In genomic region chr12:50564948-50565297, GRCh38 we compare ENCODE assay signal across 1 cellular context.
TF ChIP-seq lines count a peak whose summit lies in the region.

No MANE protein-coding gene starts in this region.

TF ChIP-seq in HCT116, 20 proteins besides CTCF, POLR2A, EP300 and RAD21 (continued from another document):
- TF ChIP-seq, protein P1, sequence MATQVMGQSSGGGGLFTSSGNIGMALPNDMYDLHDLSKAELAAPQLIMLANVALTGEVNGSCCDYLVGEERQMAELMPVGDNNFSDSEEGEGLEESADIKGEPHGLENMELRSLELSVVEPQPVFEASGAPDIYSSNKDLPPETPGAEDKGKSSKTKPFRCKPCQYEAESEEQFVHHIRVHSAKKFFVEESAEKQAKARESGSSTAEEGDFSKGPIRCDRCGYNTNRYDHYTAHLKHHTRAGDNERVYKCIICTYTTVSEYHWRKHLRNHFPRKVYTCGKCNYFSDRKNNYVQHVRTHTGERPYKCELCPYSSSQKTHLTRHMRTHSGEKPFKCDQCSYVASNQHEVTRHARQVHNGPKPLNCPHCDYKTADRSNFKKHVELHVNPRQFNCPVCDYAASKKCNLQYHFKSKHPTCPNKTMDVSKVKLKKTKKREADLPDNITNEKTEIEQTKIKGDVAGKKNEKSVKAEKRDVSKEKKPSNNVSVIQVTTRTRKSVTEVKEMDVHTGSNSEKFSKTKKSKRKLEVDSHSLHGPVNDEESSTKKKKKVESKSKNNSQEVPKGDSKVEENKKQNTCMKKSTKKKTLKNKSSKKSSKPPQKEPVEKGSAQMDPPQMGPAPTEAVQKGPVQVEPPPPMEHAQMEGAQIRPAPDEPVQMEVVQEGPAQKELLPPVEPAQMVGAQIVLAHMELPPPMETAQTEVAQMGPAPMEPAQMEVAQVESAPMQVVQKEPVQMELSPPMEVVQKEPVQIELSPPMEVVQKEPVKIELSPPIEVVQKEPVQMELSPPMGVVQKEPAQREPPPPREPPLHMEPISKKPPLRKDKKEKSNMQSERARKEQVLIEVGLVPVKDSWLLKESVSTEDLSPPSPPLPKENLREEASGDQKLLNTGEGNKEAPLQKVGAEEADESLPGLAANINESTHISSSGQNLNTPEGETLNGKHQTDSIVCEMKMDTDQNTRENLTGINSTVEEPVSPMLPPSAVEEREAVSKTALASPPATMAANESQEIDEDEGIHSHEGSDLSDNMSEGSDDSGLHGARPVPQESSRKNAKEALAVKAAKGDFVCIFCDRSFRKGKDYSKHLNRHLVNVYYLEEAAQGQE (IDR thresholded peaks at IDR 0.05; ENCODE audit: low read depth) = no peak
- TF ChIP-seq POLR2AphosphoS5 (IDR thresholded peaks at IDR 0.05; ENCODE audit: low read depth, low read length) (no peak), EZH2 (IDR thresholded peaks at IDR 0.05) (no peak), MAX (IDR thresholded peaks at IDR 0.05) (no peak), ZNF274 (IDR thresholded peaks at IDR 0.05; ENCODE audit: low read depth, low read length) (no peak), TCF7L2 (IDR thresholded peaks at IDR 0.05; ENCODE audit: borderline replicate concordance, extremely low read depth, insufficient read depth, insufficient read length) (no peak)
